ENCODE assay signal across 15 cellular contexts in the genomic region with DNA sequence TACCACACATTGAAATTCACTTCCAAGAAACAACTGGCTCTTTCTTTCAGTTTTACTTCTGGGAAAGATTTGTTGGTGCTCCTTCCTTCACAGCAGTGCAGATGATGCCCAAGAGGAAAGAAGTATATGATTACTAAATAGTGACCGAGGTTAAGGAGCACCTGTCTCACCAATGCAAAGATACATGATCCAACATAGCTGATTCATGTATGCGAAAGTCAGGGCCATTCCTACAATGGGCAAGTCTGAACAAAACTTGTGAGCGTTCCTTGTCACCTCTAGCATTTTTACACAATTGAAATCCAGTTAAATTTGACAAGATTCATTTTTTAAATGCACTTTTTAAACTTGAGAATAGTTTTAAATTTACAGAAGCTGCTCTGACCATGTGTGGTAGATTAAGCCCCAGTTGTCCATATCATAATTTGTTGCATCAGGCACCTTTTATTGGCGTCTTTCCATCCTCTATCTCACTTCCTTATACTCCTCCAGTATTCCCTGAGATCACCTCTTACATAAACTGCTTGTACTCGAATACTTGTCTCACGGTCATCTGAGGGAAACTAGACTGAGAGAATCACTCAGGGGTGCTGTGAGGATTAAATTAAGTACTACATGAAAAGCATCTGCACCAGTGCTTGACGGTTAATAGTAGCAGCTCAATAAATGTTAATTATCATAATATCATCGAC.
"Had no signal": no experiment of that assay in that cellular context is flagged by ENCODE, and none has a peak within 500 bp of the region (broad histone marks: within the 10 kb centered on the region; RNA-seq: fewer than 3 reads in every experiment).

No MANE protein-coding gene starts in this region.

- H3K9me3 Mint-ChIP-seq: brain had no signal

- H3K4me1 Mint-ChIP-seq: naive thymus-derived CD8-positive, alpha-beta T cell; stimulated activated naive B cell treated with anti-CD40 and anti-IgM and Interleukin-4, amounts not matched to agents 10 μg/mL and 1 μg/mL and 100 μg/mL, for 72 hours had no signal

- H3K27me3 ChIP-seq: right atrium auricular region, transverse colon had no signal

- H3K27ac Mint-ChIP-seq: brain; naive thymus-derived CD8-positive, alpha-beta T cell; stimulated activated naive B cell treated with anti-CD40 and anti-IgM and Interleukin-4, amounts not matched to agents 10 μg/mL and 1 μg/mL and 100 μg/mL, for 72 hours; T-helper 2 cell treated with Interferon-gamma antibody and Interleukin-4, amounts not matched to agents 5 μg/mL and 100 μg/mL, for 36 hours had no signal

- H3K27ac ChIP-seq: right atrium auricular region, transverse colon had no signal

- H3K36me3 Mint-ChIP-seq: brain; naive thymus-derived CD8-positive, alpha-beta T cell; stimulated activated naive B cell treated with anti-CD40 and anti-IgM and Interleukin-4, amounts not matched to agents 10 μg/mL and 1 μg/mL and 100 μg/mL, for 72 hours had no signal

- H3K36me3 ChIP-seq: right atrium auricular region, transverse colon had no signal

- H3K4me1 ChIP-seq: right atrium auricular region, transverse colon had no signal

- H3K4me3 Mint-ChIP-seq: brain; naive thymus-derived CD8-positive, alpha-beta T cell; stimulated activated naive B cell treated with anti-CD40 and anti-IgM and Interleukin-4, amounts not matched to agents 10 μg/mL and 1 μg/mL and 100 μg/mL, for 72 hours; T-helper 2 cell treated with Interferon-gamma antibody and Interleukin-4, amounts not matched to agents 5 μg/mL and 100 μg/mL, for 36 hours had no signal

- ATAC-seq: activated CD4-positive, CD25-positive, alpha-beta regulatory T cell treated with anti-CD3 and anti-CD28 coated beads, Interleukin-2, amount 50 U/mL, for 24 hours; naive thymus-derived CD8-positive, alpha-beta T cell; stimulated activated naive B cell treated with anti-CD40 and anti-IgM and Interleukin-4, amounts not matched to agents 10 μg/mL and 1 μg/mL and 100 μg/mL, for 72 hours had no signal

- H3K9me3 ChIP-seq: right atrium auricular region, transverse colon had no signal

- H3K4me3 ChIP-seq: lung, right atrium auricular region, transverse colon had no signal

- DNase-seq: activated CD4-positive, alpha-beta T cell treated with anti-CD3 and anti-CD28 coated beads, Interleukin-2, amount 50 U/mL, for 4 hours; activated naive CD4-positive, alpha-beta T cell treated with anti-CD3 and anti-CD28 coated beads, Interleukin-2, amount 50 U/mL, for 16 hours; activated T-cell treated with anti-CD3 and anti-CD28 coated beads, Interleukin-2, amount 50 U/mL, for 1 hour; amygdala; glutamatergic neuron; left cardiac atrium; naive thymus-derived CD8-positive, alpha-beta T cell; stimulated activated naive B cell treated with anti-CD40 and anti-IgM and Interleukin-4, amounts not matched to agents 10 μg/mL and 1 μg/mL and 100 μg/mL, for 72 hours; SW 1271; transverse colon had no signal

- H3K27me3 Mint-ChIP-seq: naive thymus-derived CD8-positive, alpha-beta T cell; stimulated activated naive B cell treated with anti-CD40 and anti-IgM and Interleukin-4, amounts not matched to agents 10 μg/mL and 1 μg/mL and 100 μg/mL, for 72 hours had no signal
